In the genomic region with DNA sequence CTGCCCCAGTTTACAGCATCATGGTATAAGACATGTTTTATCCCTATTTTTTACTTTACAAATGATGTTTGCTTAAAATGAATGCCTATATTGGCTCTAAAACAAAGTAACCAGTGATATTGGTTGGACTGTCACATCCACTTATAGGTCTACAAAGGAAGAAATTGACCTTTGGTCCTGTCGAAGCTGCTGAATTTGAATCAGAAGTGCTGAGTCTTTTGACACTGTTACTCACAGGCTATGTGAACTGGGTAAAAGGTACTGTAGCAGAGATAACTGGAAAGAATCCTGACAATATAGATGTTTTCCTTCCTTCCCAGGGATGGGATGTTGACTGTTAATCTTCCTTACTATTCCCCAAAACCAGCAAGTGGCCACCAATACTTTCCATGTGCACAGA, we compare ENCODE assay signal across 19 cellular contexts.
A peak's percentile ranks its signal among the peaks of the same experiment; 100 is the strongest.
DNase-seq lines count a peak whose midpoint lies in the region; ATAC-seq and TF ChIP-seq lines count a peak whose summit lies in the region.
"Had no signal": no experiment of that assay in that cellular context is flagged by ENCODE, and none has a peak within 500 bp of the region (broad histone marks: within the 10 kb centered on the region; RNA-seq: fewer than 3 reads in every experiment).

No MANE protein-coding gene starts in this region.

- no peak for TF ChIP-seq POLR2A in gastrocnemius medialis (IDR thresholded peaks at IDR 0.05)

- H3K4me3 ChIP-seq in fibroblast of mammary gland (ENCODE audit: control insufficient read depth, low read depth, low read length) (no peak overlapping the region), mesodermal cell (ENCODE audit: extremely low read depth, insufficient read depth, low read length, poor library complexity, severe bottlenecking) (no peak overlapping the region), gastrocnemius medialis (no peak overlapping the region)
- H3K4me3 ChIP-seq: GM12878, GM23338, HAP-1, SJCRH30 had no signal

- DNase-seq in HCEC 1CT (peak; percentile 18), fibroblast of mammary gland (ENCODE audit: low read depth) (peak; percentile 13), globus pallidus (ENCODE audit: low spot score) (no peak), NCI-H2196 treated with DMSO at 0.1 percent for 48 hours (lab: John Stamatoyannopoulos, UW; ENCODE audit: unreplicated experiment) (no peak), gastrocnemius medialis (no peak)
- DNase-seq in activated CD4-positive, alpha-beta T cell treated with anti-CD3 and anti-CD28 coated beads for 4 hours, result no peak
- DNase-seq: CD4-positive, CD25-positive, alpha-beta regulatory T cell; DMS79 treated with DMSO at 0.1 percent for 48 hours; Kasumi-1; NCI-H1417 treated with DMSO at 0.1 percent for 48 hours; NCI-H1930; NCI-H345; NCI-H82; SJCRH30; T-helper 1 cell had no signal

- H3K9me3 ChIP-seq in mesodermal cell (ENCODE audit: control insufficient read depth, low read length) (no peaks in the 10 kb centered on the region), gastrocnemius medialis (no peaks in the 10 kb centered on the region)
- H3K9me3 ChIP-seq: HAP-1, SJCRH30 had no signal

- H3K27ac ChIP-seq in mesodermal cell (ENCODE audit: low read depth, low read length, severe bottlenecking) (peak overlapping the region; percentile 41), gastrocnemius medialis (no peak overlapping the region)
- H3K27ac ChIP-seq: SJCRH30 had no signal

- intact Hi-C loops in gastrocnemius medialis (cut with DNase I; ENCODE audit: low total_unique reads), result no loop called here

- H3K36me3 ChIP-seq in mesodermal cell (ENCODE audit: control insufficient read depth, insufficient read depth, low read length) (no peaks in the 10 kb centered on the region), gastrocnemius medialis (no peaks in the 10 kb centered on the region)
- H3K36me3 ChIP-seq: HAP-1, SJCRH30 had no signal

- TF ChIP-seq CTCF in fibroblast of mammary gland (conservative IDR thresholded peaks at IDR 0.05; ENCODE audit: control insufficient read depth, insufficient read depth, low read depth, low read length) (no peak), gastrocnemius medialis (IDR thresholded peaks at IDR 0.05 in 4 of 5, conservative IDR thresholded peaks at IDR 0.05 in 1 of 5) (no peak)

- H3K27me3 ChIP-seq in gastrocnemius medialis, result no peaks in the 10 kb centered on the region
- H3K27me3 ChIP-seq: SJCRH30 had no signal

- 83% methylated on average over 1 of the region's 1 CpG; no CpG with 5 or more reads in 1 of the 2 experiments for WGBS in mesodermal cell (ENCODE audit: insufficient coverage in 2 of 2), 2 experiments

- H3K4me1 ChIP-seq in mesodermal cell (ENCODE audit: control insufficient read depth, insufficient read depth, low read length, poor library complexity, severe bottlenecking) (peaks cover 18% of the 10 kb centered on the region), gastrocnemius medialis (no peaks in the 10 kb centered on the region)
- H3K4me1 ChIP-seq: SJCRH30 had no signal

- in situ Hi-C loops in gastrocnemius medialis (cut with MboI; ENCODE audit: low sequenced_read_pairs in 4 of 4), result no loop called here

- no peak for ATAC-seq in gastrocnemius medialis
- ATAC-seq: GM12878, GM23338 had no signal

Comparison
In these comparisons a context has a peak if more than half of its experiments do, and no peak if none do; other contexts are left out.
1. DNase-seq: peak in HCEC 1CT (single experiment) and fibroblast of mammary gland (single experiment); none in globus pallidus (single experiment), NCI-H2196 treated with DMSO at 0.1 percent for 48 hours (single experiment), gastrocnemius medialis (0 of 2) and activated CD4-positive, alpha-beta T cell treated with anti-CD3 and anti-CD28 coated beads for 4 hours (0 of 2).